In the genomic region with DNA sequence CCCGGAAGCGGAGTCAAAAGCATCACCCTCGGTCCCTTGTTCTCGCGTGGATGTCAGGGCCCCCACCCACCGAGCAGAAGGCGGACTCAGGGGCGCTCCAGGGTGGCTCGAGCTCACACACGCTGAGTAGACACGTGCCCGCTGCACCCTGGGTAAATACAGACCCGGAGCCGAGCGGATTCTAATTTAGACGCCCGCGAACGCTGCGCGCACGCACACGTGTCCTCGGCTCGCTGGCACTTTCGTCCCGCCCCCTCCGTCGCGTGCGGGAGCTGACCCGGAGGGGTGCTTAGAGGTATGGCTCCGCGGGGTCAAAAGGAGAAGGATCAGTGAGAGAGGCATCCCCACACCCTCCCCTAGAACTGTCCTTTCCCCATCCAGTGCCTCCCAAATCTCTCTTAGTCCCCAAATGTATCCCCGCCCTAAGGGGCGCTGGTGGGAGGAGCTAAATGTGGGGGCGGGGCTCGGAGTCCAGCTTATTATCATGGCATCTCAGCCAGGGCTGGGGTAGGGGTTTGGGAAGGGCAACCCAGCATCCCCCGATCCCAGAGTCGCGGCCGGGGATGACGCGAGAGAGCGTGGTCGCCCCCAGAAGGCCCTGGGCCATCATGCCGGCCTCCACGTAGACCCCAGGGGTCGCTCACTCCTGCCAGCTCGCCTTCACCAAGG, we compare ENCODE assay signal across 6 cellular contexts. TPM values are rescaled to one million over a fixed set of nuclear protein-coding genes. Genes with fewer than 3 reads are reported as not detected.
DNase-seq lines count a peak whose midpoint lies in the region; ATAC-seq and TF ChIP-seq lines count a peak whose summit lies in the region.

No MANE protein-coding gene starts in this region.

- H3K9me3 Mint-ChIP-seq in activated B cell treated with CpG ODN at 0.5 μM for 24 hours, result no peaks in the 10 kb centered on the region

- H3K4me3 ChIP-seq in BE2C (ENCODE audit: low read depth, low read length) (peak overlapping the region; percentile 23), KMS-11 (IDR thresholded peaks at IDR 0.05; ENCODE audit: insufficient read depth, low read depth, low read length) (no peak overlapping the region), esophagus muscularis mucosa (peak overlapping the region; percentile 34 to 60 (median 47))

- no peak for TF ChIP-seq POLR2A in esophagus muscularis mucosa (IDR thresholded peaks at IDR 0.05; ENCODE audit: low read depth)

- no peaks in the 10 kb centered on the region for H4K20me1 ChIP-seq in KMS-11 (ENCODE audit: insufficient read depth)

- POLR2A ChIA-PET in activated B cell treated with CpG ODN at 0.5 μM for 24 hours (lab: Charles Lee), result interaction anchor here (0.5 to 6.5 kb wide), 18 partner anchors 9 to 412 kb away, joined by 3 to 128 read pairs (median 4); partner anchors contain the start of genes CDC37, ICAM1, QTRT1 and RAVER1

- TF ChIP-seq CTCF in BE2C (IDR thresholded peaks at IDR 0.05; ENCODE audit: low read depth, low read length) (no peak), KMS-11 (conservative IDR thresholded peaks at IDR 0.05; ENCODE audit: low read depth, low read length) (no peak), activated B cell treated with CpG ODN at 0.5 μM for 24 hours (IDR thresholded peaks at IDR 0.05) (no peak), esophagus muscularis mucosa (IDR thresholded peaks at IDR 0.05) (no peak)

- H3K9ac ChIP-seq in KMS-11, result peak overlapping the region; percentile 46; the same call in 1 of the 2 replicates

- WGBS in esophagus muscularis mucosa, result 2% methylated on average over 40 of the region's 50 CpGs

- H3K9me3 ChIP-seq in BE2C, result no peaks in the 10 kb centered on the region; the same call in 1 of the 2 replicates
- H3K9me3 ChIP-seq in esophagus muscularis mucosa, result no peaks in the 10 kb centered on the region

- intact Hi-C loops in activated B cell treated with CpG ODN at 0.5 μM for 24 hours (cut with micrococcal nuclease) (loop anchor here (1.0 kb wide), 1 partner anchor 19 kb away; no protein-coding TSS in a partner anchor), esophagus muscularis mucosa (cut with DNase I) (no loop called here)

- no peaks in the 10 kb centered on the region for H3K4me1 ChIP-seq in BE2C
- H3K4me1 ChIP-seq in KMS-11 (ENCODE audit: low read depth, poor library complexity, severe bottlenecking), result peaks cover 25% of the 10 kb centered on the region
- peaks cover 66 to 88% (median 80%) of the 10 kb centered on the region in 4 donors for H3K4me1 ChIP-seq in esophagus muscularis mucosa

- peak overlapping the region; percentile 99 for H2AFZ ChIP-seq in KMS-11 (ENCODE audit: low read depth)

- CTCF ChIA-PET in activated B cell treated with CpG ODN at 0.5 μM for 24 hours (lab: Charles Lee), result interaction anchor here (1.0 to 1.8 kb wide), 5 partner anchors 9 to 101 kb away, joined by 3 to 10 read pairs (median 3); no protein-coding TSS in a partner anchor

- H3K27ac ChIP-seq in KMS-11, result peak overlapping the region; percentile 42; the same call in 1 of the 2 replicates
- H3K27ac ChIP-seq in esophagus muscularis mucosa (replicated peaks in 1 of 4), result no peak overlapping the region

- H3K36me3 ChIP-seq in BE2C (no peaks in the 10 kb centered on the region), KMS-11 (ENCODE audit: insufficient read depth) (no peaks in the 10 kb centered on the region), esophagus muscularis mucosa (peaks cover 6 to 18% (median 11%) of the 10 kb centered on the region in 4 donors)

- no peak for TF ChIP-seq EP300 in esophagus muscularis mucosa (IDR thresholded peaks at IDR 0.05)

- ATAC-seq in activated B cell treated with CpG ODN at 0.5 μM for 24 hours (ENCODE audit: low read depth), result peak; percentile 61
- no peak for ATAC-seq in HG02798 (IDR thresholded peaks at IDR 0.05; ENCODE audit: poor library complexity, unreplicated experiment)

- H3K79me2 ChIP-seq in KMS-11 (ENCODE audit: insufficient read depth, low read depth), result no peaks in the 10 kb centered on the region

- peak overlapping the region; percentile 88 for H3K4me2 ChIP-seq in KMS-11

- DNase-seq in BE2C, result peak; percentile 57
- DNase-seq in activated B cell treated with CpG ODN at 0.5 μM for 24 hours, result peak; percentile 57
- no peak for DNase-seq in esophagus muscularis mucosa (ENCODE audit: extremely low spot score)
- DNase-seq in stimulated activated CD4-positive, alpha-beta T cell treated with anti-CD3 and anti-CD28 coated beads, Interleukin-1b, Interleukin-23, amount 100 ng/mL, for 48 hours, result peak; percentile 74

- peak overlapping the region; percentile 79 for H3K4me3 Mint-ChIP-seq in activated B cell treated with CpG ODN at 0.5 μM for 24 hours

- peaks cover 22% of the 10 kb centered on the region for H3K36me3 Mint-ChIP-seq in activated B cell treated with CpG ODN at 0.5 μM for 24 hours (ENCODE audit: low read depth)

- H3K27me3 ChIP-seq in BE2C (peaks cover 69% of the 10 kb centered on the region), KMS-11 (ENCODE audit: insufficient read depth, low read depth) (peaks cover 26% of the 10 kb centered on the region), esophagus muscularis mucosa (peaks cover 16 to 98% (median 74%) of the 10 kb centered on the region in 4 donors)

- H3K27me3 Mint-ChIP-seq in activated B cell treated with CpG ODN at 0.5 μM for 24 hours, result peaks cover 35% of the 10 kb centered on the region

- H3K27ac Mint-ChIP-seq in activated B cell treated with CpG ODN at 0.5 μM for 24 hours, result peak overlapping the region; percentile 30

- peaks cover 80% of the 10 kb centered on the region for H3K4me1 Mint-ChIP-seq in activated B cell treated with CpG ODN at 0.5 μM for 24 hours

RNA-seq across cellular contexts. Expression of gene ICAM5, which starts 0.5 kb away (rescaled TPM):
- 0.99 TPM for polyA plus RNA-seq in BE2C (2012; ENCODE audit: insufficient read depth, insufficient read length, low read depth)
- total RNA-seq in activated B cell treated with CpG ODN at 0.5 μM for 24 hours (0.76 and 1.2 TPM in 2 replicates), esophagus muscularis mucosa (under 1 TPM; 0.23 to 0.45 (median 0.37) TPM)

RNA-seq across cellular contexts. Expression of gene ICAM4, which starts 2.5 kb away (rescaled TPM):
- polyA plus RNA-seq in BE2C (2012; ENCODE audit: insufficient read depth, insufficient read length, low read depth), result 1.2 TPM
- total RNA-seq in activated B cell treated with CpG ODN at 0.5 μM for 24 hours, result 0.71 and 0.95 TPM in 2 replicates
- under 1 TPM in 3 of 4 donors, not detected in 1; 0.29 to 0.78 (median 0.66) TPM for total RNA-seq in esophagus muscularis mucosa

RNA-seq across cellular contexts. Expression of gene ICAM1, which starts 18.4 kb away (rescaled TPM):
- polyA plus RNA-seq in BE2C (2012; ENCODE audit: insufficient read depth, insufficient read length, low read depth), result 0.54 TPM
- total RNA-seq in activated B cell treated with CpG ODN at 0.5 μM for 24 hours (32.6 and 37.4 TPM in 2 replicates), esophagus muscularis mucosa (10 to 100 TPM; 15.8 to 63.5 (median 18.4) TPM)

RNA-seq across cellular contexts. Expression of gene ZGLP1, which starts 20.3 kb away (rescaled TPM):
- 8.0 TPM for polyA plus RNA-seq in BE2C (2012; ENCODE audit: insufficient read depth, insufficient read length, low read depth)
- total RNA-seq in activated B cell treated with CpG ODN at 0.5 μM for 24 hours, result 4.5 and 5.1 TPM in 2 replicates
- total RNA-seq in esophagus muscularis mucosa, result 1 to 10 TPM in 3 of 4 donors, under 1 TPM in 1; 0.58 to 1.2 (median 1.2) TPM

RNA-seq across cellular contexts. Expression of gene FDX2, which starts 26.5 kb away (rescaled TPM):
- 105 TPM for polyA plus RNA-seq in BE2C (2012; ENCODE audit: insufficient read depth, insufficient read length, low read depth)
- total RNA-seq in activated B cell treated with CpG ODN at 0.5 μM for 24 hours (12.8 and 15.0 TPM in 2 replicates), esophagus muscularis mucosa (10 to 100 TPM; 16.6 to 29.6 (median 26.5) TPM)
